Comparison of ENCODE assay signal across 28 cellular contexts in genomic region chr1:229570305-229570704, GRCh38.
"Had no signal": no experiment of that assay in that cellular context is flagged by ENCODE, and none has a peak within 500 bp of the region (broad histone marks: within the 10 kb centered on the region; RNA-seq: fewer than 3 reads in every experiment).

No MANE protein-coding gene starts in this region.

- H3K4me1 ChIP-seq: neural progenitor cell, parathyroid adenoma, psoas muscle, right lobe of liver, thyroid gland, upper lobe of left lung, vagina had no signal

- H3K27ac ChIP-seq: neural progenitor cell, neutrophil, ovary, parathyroid adenoma, psoas muscle, right lobe of liver, sigmoid colon, thyroid gland, upper lobe of left lung, vagina had no signal

- H3K9me3 Mint-ChIP-seq: naive B cell; naive thymus-derived CD8-positive, alpha-beta T cell; nephron; neural progenitor cell; stimulated activated effector memory CD8-positive, alpha-beta T cell treated with anti-CD3 and anti-CD28 coated beads, Interleukin-12 subunit alpha, Interleukin-12 subunit beta, amount 100 ng/mL, for 72 hours; stimulated activated naive CD8-positive, alpha-beta T cell treated with anti-CD3 and anti-CD28 coated beads, Interleukin-15, Interleukin-2, amounts not matched to agents 100 ng/mL and 50 ng/mL, for 24 hours had no signal

- H3K4me2 ChIP-seq: neural progenitor cell had no signal

- H3K27me3 Mint-ChIP-seq: progenitor cell of endocrine pancreas; stimulated activated naive CD8-positive, alpha-beta T cell treated with anti-CD3 and anti-CD28 coated beads, Interleukin-15, Interleukin-2, amounts not matched to agents 100 ng/mL and 50 ng/mL, for 24 hours had no signal

- H3K27ac Mint-ChIP-seq: naive thymus-derived CD8-positive, alpha-beta T cell; nephron; neural progenitor cell; progenitor cell of endocrine pancreas; stimulated activated effector memory CD8-positive, alpha-beta T cell treated with anti-CD3 and anti-CD28 coated beads, Interleukin-12 subunit alpha, Interleukin-12 subunit beta, amount 100 ng/mL, for 72 hours; stimulated activated naive CD8-positive, alpha-beta T cell treated with anti-CD3 and anti-CD28 coated beads, Interleukin-15, Interleukin-2, amounts not matched to agents 100 ng/mL and 50 ng/mL, for 24 hours had no signal

- DNase-seq: naive B cell; naive thymus-derived CD8-positive, alpha-beta T cell; occipital lobe; ovary; posterior cingulate gyrus; psoas muscle; right cardiac atrium; right lobe of liver; sigmoid colon; small intestine; stimulated activated CD4-positive, alpha-beta T cell treated with anti-CD3 and anti-CD28 coated beads, Interleukin-15, amount 100 ng/mL, for 24 hours; stimulated activated CD4-positive, alpha-beta T cell treated with anti-CD3 and anti-CD28 coated beads, Interleukin-2, amount 100 ng/mL, for 24 hours; stimulated activated CD4-positive, alpha-beta T cell treated with anti-CD3 and anti-CD28 coated beads, Interleukin-2, amount 100 ng/mL, for 48 hours; stimulated activated CD4-positive, alpha-beta T cell treated with anti-CD3 and anti-CD28 coated beads, Interleukin-4, amount 100 ng/mL, for 24 hours; stimulated activated naive CD4-positive, alpha-beta T cell treated with Interleukin-2 at 50 U/mL for 16 hours; thyroid gland; trophoblast cell had no signal

- H3K4me3 Mint-ChIP-seq: naive B cell; naive thymus-derived CD8-positive, alpha-beta T cell; nephron; neural progenitor cell; stimulated activated effector memory CD8-positive, alpha-beta T cell treated with anti-CD3 and anti-CD28 coated beads, Interleukin-12 subunit alpha, Interleukin-12 subunit beta, amount 100 ng/mL, for 72 hours; stimulated activated naive CD8-positive, alpha-beta T cell treated with anti-CD3 and anti-CD28 coated beads, Interleukin-15, Interleukin-2, amounts not matched to agents 100 ng/mL and 50 ng/mL, for 24 hours had no signal

- H3K4me3 ChIP-seq: neural progenitor cell, ovary, psoas muscle, right lobe of liver, sigmoid colon, stomach, thoracic aorta, thyroid gland, upper lobe of left lung, vagina had no signal

- H3K27me3 ChIP-seq: neural progenitor cell, neutrophil, ovary, right lobe of liver, sigmoid colon, stomach, thyroid gland, upper lobe of left lung, vagina had no signal

- H3K36me3 Mint-ChIP-seq: naive B cell; naive thymus-derived CD8-positive, alpha-beta T cell; neural progenitor cell; stimulated activated effector memory CD8-positive, alpha-beta T cell treated with anti-CD3 and anti-CD28 coated beads, Interleukin-12 subunit alpha, Interleukin-12 subunit beta, amount 100 ng/mL, for 72 hours had no signal

- ATAC-seq: naive thymus-derived CD8-positive, alpha-beta T cell; psoas muscle; right cardiac atrium; right lobe of liver; stimulated activated effector memory CD8-positive, alpha-beta T cell treated with anti-CD3 and anti-CD28 coated beads, Interleukin-12 subunit alpha, Interleukin-12 subunit beta, amount 100 ng/mL, for 72 hours had no signal

- H3K9me3 ChIP-seq: neutrophil, ovary, psoas muscle, right lobe of liver, sigmoid colon, stomach, thoracic aorta, thyroid gland, upper lobe of left lung, vagina had no signal

- H3K36me3 ChIP-seq: neural progenitor cell, neutrophil, ovary, right lobe of liver, sigmoid colon, stomach, thoracic aorta, thyroid gland, upper lobe of left lung, vagina had no signal

- H3K79me2 ChIP-seq: parathyroid adenoma had no signal

- H3K4me1 Mint-ChIP-seq: naive B cell; naive thymus-derived CD8-positive, alpha-beta T cell; nephron; neural progenitor cell; stimulated activated effector memory CD8-positive, alpha-beta T cell treated with anti-CD3 and anti-CD28 coated beads, Interleukin-12 subunit alpha, Interleukin-12 subunit beta, amount 100 ng/mL, for 72 hours had no signal

- H3K9ac ChIP-seq: neural progenitor cell, parathyroid adenoma had no signal

- H2AFZ ChIP-seq: neural progenitor cell, parathyroid adenoma had no signal
